ENCODE assay signal across 11 cellular contexts in genomic region chr6:42959917-42960242, GRCh38. TPM values are rescaled to one million over a fixed set of nuclear protein-coding genes. Genes with fewer than 3 reads are reported as not detected.
A peak's percentile ranks its signal among the peaks of the same experiment; 100 is the strongest.
DNase-seq lines count a peak whose midpoint lies in the region; ATAC-seq and TF ChIP-seq lines count a peak whose summit lies in the region.
"Had no signal": no experiment of that assay in that cellular context is flagged by ENCODE, and none has a peak within 500 bp of the region (broad histone marks: within the 10 kb centered on the region; RNA-seq: fewer than 3 reads in every experiment).

No MANE protein-coding gene starts in this region.

- H3K9me3 Mint-ChIP-seq in neural crest cell, result no peaks in the 10 kb centered on the region

- H4K20me1 ChIP-seq in fibroblast of lung (ENCODE audit: control insufficient read depth, extremely low read depth, insufficient read depth, low read length), result no peaks in the 10 kb centered on the region

- H3K27ac ChIP-seq in Peyer's patch (no peak overlapping the region), fibroblast of lung (ENCODE audit: insufficient read depth, low read length) (no peak overlapping the region)

- H3K79me2 ChIP-seq in fibroblast of lung (ENCODE audit: control insufficient read depth, insufficient read depth, low read length), result no peaks in the 10 kb centered on the region

- no peak overlapping the region for H3K27ac Mint-ChIP-seq in neural crest cell (ENCODE audit: unreplicated experiment)

- peaks cover 4% of the 10 kb centered on the region for H3K36me3 ChIP-seq in BE2C
- H3K36me3 ChIP-seq in Peyer's patch, result peaks cover 0 to 28% (median 0%) of the 10 kb centered on the region in 3 donors
- peaks cover 2% of the 10 kb centered on the region for H3K36me3 ChIP-seq in fibroblast of lung (ENCODE audit: control insufficient read depth, insufficient read depth, low read length)

- no peaks in the 10 kb centered on the region for H3K9me3 ChIP-seq in BE2C
- no peaks in the 10 kb centered on the region for H3K9me3 ChIP-seq in Peyer's patch
- no peaks in the 10 kb centered on the region for H3K9me3 ChIP-seq in fibroblast of lung (ENCODE audit: control insufficient read depth, insufficient read depth, low read depth, low read length)

- TF ChIP-seq POLR2A in Peyer's patch (IDR thresholded peaks at IDR 0.05), result no peak

- peak overlapping the region; percentile 13 for H3K4me3 Mint-ChIP-seq in neural crest cell

- peak overlapping the region; percentile 60 for H2AFZ ChIP-seq in fibroblast of lung (ENCODE audit: low read length)

- peak overlapping the region; percentile 53; the same call in 1 of the 2 replicates for H3K4me3 ChIP-seq in BE2C (ENCODE audit: low read depth, low read length)
- peak overlapping the region; percentile 35 to 62 (median 54) for H3K4me3 ChIP-seq in Peyer's patch
- H3K4me3 ChIP-seq in fibroblast of lung (replicated peaks in 1 of 4; ENCODE audit: control extremely low read depth in 1 of 4, insufficient read depth in 1 of 4, low read depth in 3 of 4, low read length in 4 of 4), result peak overlapping the region in 1 of 4 experiments; percentile 53

- H3K4me1 Mint-ChIP-seq in neural crest cell, result peaks cover 10% of the 10 kb centered on the region

- peaks cover 43% of the 10 kb centered on the region for H3K27me3 Mint-ChIP-seq in neural crest cell (ENCODE audit: low read depth)

- peaks cover 2% of the 10 kb centered on the region for H3K36me3 Mint-ChIP-seq in neural crest cell (ENCODE audit: low read depth)

- ATAC-seq in HG03280 (IDR thresholded peaks at IDR 0.05; ENCODE audit: unreplicated experiment), result no peak

- no peaks in the 10 kb centered on the region for H3K4me1 ChIP-seq in BE2C
- H3K4me1 ChIP-seq in Peyer's patch, result peaks cover 3 to 16% (median 9%) of the 10 kb centered on the region in 4 donors
- peaks cover 6% of the 10 kb centered on the region for H3K4me1 ChIP-seq in fibroblast of lung (ENCODE audit: control insufficient read depth, extremely low read depth, insufficient read depth, low read length)

- no peak for DNase-seq in BE2C
- no peak for DNase-seq in Peyer's patch
- no peak for DNase-seq in fibroblast of lung (ENCODE audit: low read depth in 2 of 2)
- no peak for DNase-seq in neural crest cell (ENCODE audit: low read depth, low spot score)
- no peak for DNase-seq in NCI-H128 (lab: John Stamatoyannopoulos, UW; ENCODE audit: unreplicated experiment)
- DNase-seq in putamen (ENCODE audit: low spot score), result no peak
- no peak for DNase-seq in central memory CD4-positive, alpha-beta T cell
- DNase-seq: GF-D8, T1000 had no signal

- peak overlapping the region; percentile 83 for H3K4me2 ChIP-seq in fibroblast of lung (ENCODE audit: extremely low read depth, insufficient read depth, low read length)

- no peaks in the 10 kb centered on the region for H3K27me3 ChIP-seq in BE2C
- H3K27me3 ChIP-seq in Peyer's patch, result no peaks in the 10 kb centered on the region
- no peaks in the 10 kb centered on the region for H3K27me3 ChIP-seq in fibroblast of lung (ENCODE audit: control insufficient read depth, insufficient read depth, low read length)

- no peak overlapping the region for H3K9ac ChIP-seq in fibroblast of lung (ENCODE audit: insufficient read depth, low read length)

- TF ChIP-seq CTCF in BE2C (IDR thresholded peaks at IDR 0.05; ENCODE audit: low read depth, low read length) (no peak), Peyer's patch (IDR thresholded peaks at IDR 0.05) (no peak), fibroblast of lung (conservative IDR thresholded peaks at IDR 0.05 in 1 of 2, IDR thresholded peaks at IDR 0.05 in 1 of 2; ENCODE audit: low read depth in 1 of 2, low read length in 2 of 2) (no peak), neural crest cell (conservative IDR thresholded peaks at IDR 0.05) (no peak)

RNA-seq across cellular contexts. Expression of gene GNMT, which starts 0.7 kb away (rescaled TPM):
- polyA plus RNA-seq in BE2C (2012; ENCODE audit: insufficient read depth, insufficient read length, low read depth), result 0.42 TPM
- total RNA-seq in Peyer's patch (1 to 10 TPM in 1 of 4 donors, not detected in 3; 4.3 TPM), fibroblast of lung (not detected in 2 replicates), neural crest cell (1.5 and 1.8 TPM in 2 replicates)
- 0.06 and 0.12 TPM in 2 replicates for polyA plus RNA-seq in fibroblast of lung
- polyA plus RNA-seq in fibroblast of lung (2012), result 0.16 and 0.17 TPM in 2 replicates
- not detected in 2 replicates for polyA minus RNA-seq in fibroblast of lung (ENCODE audit: low replicate concordance)
- total RNA-seq: LHCN-M2 had no signal

RNA-seq across cellular contexts. Expression of gene PEX6, which starts 19.1 kb away (rescaled TPM):
- 23.2 TPM for polyA plus RNA-seq in BE2C (2012; ENCODE audit: insufficient read depth, insufficient read length, low read depth)
- total RNA-seq in Peyer's patch (10 to 100 TPM; 19.0 to 61.3 (median 39.0) TPM), fibroblast of lung (49.2 and 61.4 TPM in 2 replicates), neural crest cell (21.7 and 22.5 TPM in 2 replicates)
- polyA plus RNA-seq in fibroblast of lung, result 4.0 and 5.3 TPM in 2 replicates
- polyA plus RNA-seq in fibroblast of lung (2012), result 10.5 and 12.8 TPM in 2 replicates
- polyA minus RNA-seq in fibroblast of lung (ENCODE audit: low replicate concordance), result 15.7 and 34.8 TPM in 2 replicates

RNA-seq across cellular contexts. Expression of gene PPP2R5D, which starts 24.5 kb away (rescaled TPM):
- 63.3 TPM for polyA plus RNA-seq in BE2C (2012; ENCODE audit: insufficient read depth, insufficient read length, low read depth)
- total RNA-seq in Peyer's patch (100 to 1,000 TPM in 3 of 4 donors, 10 to 100 TPM in 1; 84.2 to 177 (median 152) TPM), fibroblast of lung (20.0 and 27.1 TPM in 2 replicates), neural crest cell (67.5 and 67.6 TPM in 2 replicates)
- polyA plus RNA-seq in fibroblast of lung, result 39.3 and 59.9 TPM in 2 replicates
- polyA plus RNA-seq in fibroblast of lung (2012), result 33.5 and 45.6 TPM in 2 replicates
- 84.8 and 97.0 TPM in 2 replicates for polyA minus RNA-seq in fibroblast of lung (ENCODE audit: low replicate concordance)

RNA-seq across cellular contexts. Expression of gene CNPY3, which starts 30.6 kb away (rescaled TPM):
- 63.3 TPM for polyA plus RNA-seq in BE2C (2012; ENCODE audit: insufficient read depth, insufficient read length, low read depth)
- total RNA-seq in Peyer's patch (100 to 1,000 TPM in 1 of 4 donors, 10 to 100 TPM in 3; 27.8 to 101 (median 47.9) TPM), fibroblast of lung (23.9 and 30.4 TPM in 2 replicates), neural crest cell (61.3 and 62.6 TPM in 2 replicates)
- 30.3 and 38.8 TPM in 2 replicates for polyA plus RNA-seq in fibroblast of lung
- 29.5 and 35.6 TPM in 2 replicates for polyA plus RNA-seq in fibroblast of lung (2012)
- 20.7 and 28.8 TPM in 2 replicates for polyA minus RNA-seq in fibroblast of lung (ENCODE audit: low replicate concordance)

RNA-seq across cellular contexts. Expression of gene PTCRA, which starts 44.0 kb away (rescaled TPM):
- polyA plus RNA-seq in BE2C (2012; ENCODE audit: insufficient read depth, insufficient read length, low read depth), result not detected
- not detected for total RNA-seq in Peyer's patch
- not detected in 2 replicates for total RNA-seq in fibroblast of lung
- not detected in 2 replicates for polyA plus RNA-seq in fibroblast of lung
- polyA plus RNA-seq in fibroblast of lung (2012), result not detected in 2 replicates
- polyA minus RNA-seq in fibroblast of lung (ENCODE audit: low replicate concordance), result not detected in 2 replicates
- not detected in 2 replicates for total RNA-seq in neural crest cell
- total RNA-seq: LHCN-M2 had no signal
